Comparison of ENCODE assay signal across 13 cellular contexts in genomic region chr12:45671254-45671653, GRCh38. TPM values are rescaled to one million over a fixed set of nuclear protein-coding genes. Genes with fewer than 3 reads are reported as not detected.
DNase-seq lines count a peak whose midpoint lies in the region; ATAC-seq, FAIRE-seq and TF ChIP-seq lines count a peak whose summit lies in the region.
"Had no signal": no experiment of that assay in that cellular context is flagged by ENCODE, and none has a peak within 500 bp of the region (broad histone marks: within the 10 kb centered on the region; RNA-seq: fewer than 3 reads in every experiment).

No MANE protein-coding gene starts in this region.

- no peak for TF ChIP-seq CTCF in osteoblast (IDR thresholded peaks at IDR 0.05; ENCODE audit: extremely low read depth, low read depth, low read length)

- no peaks in the 10 kb centered on the region for H4K20me1 ChIP-seq in BLaER1 treated with 17β-estradiol and CSF1 and Interleukin-3, amounts not matched to agents 10 nM and 100 nM
- H4K20me1 ChIP-seq in osteoblast (ENCODE audit: insufficient read depth, low read length) = no peaks in the 10 kb centered on the region

- peak overlapping the region; percentile 62 to 91 (median 81); a peak in 21 of 22 replicates for H3K4me2 ChIP-seq in BLaER1 treated with 17β-estradiol and CSF1 and Interleukin-3, amounts not matched to agents 10 nM and 100 nM
- H3K4me2 ChIP-seq in osteoblast (ENCODE audit: insufficient read depth, low read length) = peak overlapping the region; percentile 12

- H3K9ac ChIP-seq in BLaER1 treated with 17β-estradiol and CSF1 and Interleukin-3, amounts not matched to agents 10 nM and 100 nM = peak overlapping the region in 9 of 11 experiments; percentile 3 to 77 (median 74); a peak in 14 of 22 replicates

- TF ChIP-seq POLR2A in GM12892 (IDR thresholded peaks at IDR 0.05; ENCODE audit: low read depth, low read length) = no peak

- FAIRE-seq in GM12892 (lab: Jason Lieb, UNC) = no peak

- H3K27me3 ChIP-seq in BLaER1 treated with 17β-estradiol and CSF1 and Interleukin-3, amounts not matched to agents 10 nM and 100 nM = no peaks in the 10 kb centered on the region
- no peaks in the 10 kb centered on the region for H3K27me3 ChIP-seq in osteoblast (ENCODE audit: insufficient read depth, low read length)
- H3K27me3 ChIP-seq: stomach had no signal

- H3K27ac ChIP-seq in BLaER1 treated with 17β-estradiol and CSF1 and Interleukin-3, amounts not matched to agents 10 nM and 100 nM = peak overlapping the region in 9 of 11 experiments; percentile 72 to 96 (median 92); a peak in 18 of 22 replicates
- H3K27ac ChIP-seq in osteoblast (ENCODE audit: low read depth, low read length) = no peak overlapping the region
- H3K27ac ChIP-seq: stomach had no signal

- no peaks in the 10 kb centered on the region for H3K9me3 ChIP-seq in BLaER1 treated with 17β-estradiol and CSF1 and Interleukin-3, amounts not matched to agents 10 nM and 100 nM (replicated peaks in 1 of 11)
- no peaks in the 10 kb centered on the region for H3K9me3 ChIP-seq in osteoblast (ENCODE audit: low read depth, low read length)
- H3K9me3 ChIP-seq: Caco-2, stomach had no signal

- no peaks in the 10 kb centered on the region for H3K79me2 ChIP-seq in osteoblast (ENCODE audit: insufficient read depth, low read length)

- DNase-seq in NCI-H226 (peak; percentile 73), fibroblast of peridontal ligament (ENCODE audit: extremely low read depth) (peak; percentile 77), osteoblast (ENCODE audit: insufficient read length, low spot score, missing footprints) (no peak), GM12892 (ENCODE audit: insufficient read length) (no peak)
- no peak for DNase-seq in stimulated activated CD4-positive, alpha-beta T cell treated with anti-CD3 and anti-CD28 coated beads, Interleukin-4, amount 100 ng/mL, for 4 hours
- DNase-seq: Caco-2, immature natural killer cell, OCI-M1, retina, stomach had no signal

- H2AFZ ChIP-seq in osteoblast (ENCODE audit: low read length) = no peak overlapping the region

- H3K36me3 ChIP-seq in BLaER1 treated with 17β-estradiol and CSF1 and Interleukin-3, amounts not matched to agents 10 nM and 100 nM = no peaks in the 10 kb centered on the region
- no peaks in the 10 kb centered on the region for H3K36me3 ChIP-seq in osteoblast (ENCODE audit: insufficient read depth, low read length)
- H3K36me3 ChIP-seq: stomach had no signal

- H3K4me1 ChIP-seq in BLaER1 treated with 17β-estradiol and CSF1 and Interleukin-3, amounts not matched to agents 10 nM and 100 nM = peaks cover 28 to 53% (median 39%) of the 10 kb centered on the region in 10 experiments
- peaks cover 14% of the 10 kb centered on the region for H3K4me1 ChIP-seq in osteoblast (ENCODE audit: insufficient read depth, low read length)

- peak overlapping the region in 1 of 10 experiments; percentile 49; a peak in 1 of 20 replicates for H3K4me3 ChIP-seq in BLaER1 treated with 17β-estradiol and CSF1 and Interleukin-3, amounts not matched to agents 10 nM and 100 nM
- H3K4me3 ChIP-seq in osteoblast (ENCODE audit: insufficient read depth, low read length) = no peak overlapping the region
- H3K4me3 ChIP-seq: stomach had no signal

- no peak for ATAC-seq in GM21423 (IDR thresholded peaks at IDR 0.05; ENCODE audit: unreplicated experiment)
- no peak for ATAC-seq in HG02852 (IDR thresholded peaks at IDR 0.05; ENCODE audit: unreplicated experiment)

RNA-seq across cellular contexts. Expression of gene ARID2, which starts 58.3 kb away (rescaled TPM):
- total RNA-seq in osteoblast = 21.0 and 23.0 TPM in 2 replicates
- 9.9 TPM for polyA plus RNA-seq in GM12892 (2012; ENCODE audit: missing spikeins)

Comparison
In these comparisons a context has a peak if more than half of its experiments do, and no peak if none do; other contexts are left out.
1. DNase-seq: peak in NCI-H226 (single experiment) and fibroblast of peridontal ligament (single experiment); none in osteoblast (single experiment), stimulated activated CD4-positive, alpha-beta T cell treated with anti-CD3 and anti-CD28 coated beads, Interleukin-4, amount 100 ng/mL, for 4 hours (0 of 2) and GM12892 (single experiment).